In genomic region chr12:2963760-2964292, GRCh38 we compare ENCODE assay signal across 16 cellular contexts. TPM values are rescaled to one million over a fixed set of nuclear protein-coding genes. Genes with fewer than 3 reads are reported as not detected.
A peak's percentile ranks its signal among the peaks of the same experiment; 100 is the strongest.
DNase-seq lines count a peak whose midpoint lies in the region; ATAC-seq and TF ChIP-seq lines count a peak whose summit lies in the region.
"Had no signal": no experiment of that assay in that cellular context is flagged by ENCODE, and none has a peak within 500 bp of the region (broad histone marks: within the 10 kb centered on the region; RNA-seq: fewer than 3 reads in every experiment).

No MANE protein-coding gene starts in this region.

- H3K9me3 ChIP-seq in liver (ENCODE audit: control insufficient read depth in 4 of 4, low read length in 3 of 4) (no peaks in the 10 kb centered on the region), stomach (no peaks in the 10 kb centered on the region), testis (no peaks in the 10 kb centered on the region)
- H3K9me3 ChIP-seq: ovary, tibial nerve had no signal

- H3K4me3 ChIP-seq in fibroblast of mammary gland (ENCODE audit: control insufficient read depth, low read depth, low read length) (no peak overlapping the region), liver (ENCODE audit: low read depth in 1 of 3, low read length in 3 of 3) (no peak overlapping the region), stomach (no peak overlapping the region), testis (no peak overlapping the region)
- H3K4me3 ChIP-seq: ovary, tibial nerve had no signal

- peak; percentile 25 for DNase-seq in NCI-H69 (lab: John Stamatoyannopoulos, UW)
- peak; percentile 32 for DNase-seq in fibroblast of mammary gland (ENCODE audit: low read depth)
- no peak for DNase-seq in stomach
- DNase-seq in testis, result no peak
- DNase-seq: activated CD8-positive, alpha-beta T cell treated with anti-CD3 and anti-CD28 coated beads for 36 hours; activated naive CD8-positive, alpha-beta T cell treated with anti-CD3 and anti-CD28 coated beads for 36 hours; CD8-positive, alpha-beta memory T cell; effector memory CD4-positive, alpha-beta T cell; NCI-H1694; ovary; SW 1271 had no signal

- H3K36me3 ChIP-seq in liver (ENCODE audit: control insufficient read depth in 4 of 4, insufficient read depth in 3 of 4, low read depth in 1 of 4, low read length in 3 of 4), result no peaks in the 10 kb centered on the region
- no peaks in the 10 kb centered on the region for H3K36me3 ChIP-seq in stomach
- no peaks in the 10 kb centered on the region for H3K36me3 ChIP-seq in testis (ENCODE audit: low read depth, missing control alignments)
- H3K36me3 ChIP-seq: ovary, tibial nerve had no signal

- peaks cover 2 to 10% (median 5%) of the 10 kb centered on the region in 4 donors for H3K4me1 ChIP-seq in liver (ENCODE audit: control insufficient read depth in 4 of 4, insufficient read depth in 4 of 4, low read length in 3 of 4)
- peaks cover 4 to 31% (median 16%) of the 10 kb centered on the region in 4 donors for H3K4me1 ChIP-seq in stomach
- no peaks in the 10 kb centered on the region for H3K4me1 ChIP-seq in testis

- H3K27ac ChIP-seq in liver (ENCODE audit: low read depth in 1 of 2, low read length in 2 of 2) (peak overlapping the region in 1 of 2 donors; percentile 42), stomach (peak overlapping the region in 4 of 5 donors; percentile 19 to 47 (median 36)), testis (no peak overlapping the region)
- H3K27ac ChIP-seq: ovary had no signal

- TF ChIP-seq EP300 in stomach (IDR thresholded peaks at IDR 0.05), result no peak

- intact Hi-C loops in stomach (cut with DNase I; ENCODE audit: low total_unique reads), result no loop called here
- intact Hi-C loops in testis (cut with DNase I; ENCODE audit: low total_unique reads), result no loop called here

- no peak for TF ChIP-seq CTCF in fibroblast of mammary gland (conservative IDR thresholded peaks at IDR 0.05; ENCODE audit: control insufficient read depth, insufficient read depth, low read depth, low read length)
- no peak for TF ChIP-seq CTCF in liver (IDR thresholded peaks at IDR 0.05; ENCODE audit: low read depth, low read length, missing input control)
- TF ChIP-seq CTCF in stomach (IDR thresholded peaks at IDR 0.05), result no peak
- no peak for TF ChIP-seq CTCF in testis (IDR thresholded peaks at IDR 0.05)

- TF ChIP-seq POLR2A in stomach (IDR thresholded peaks at IDR 0.05) (no peak), testis (IDR thresholded peaks at IDR 0.05) (no peak)

- 70% methylated on average over 15 of the region's 15 CpGs for WGBS in liver
- 62 to 77% (median 73%) methylated on average over 12 to 15 of the region's 15 CpGs for WGBS in stomach, 5 donors
- 73 to 82% methylated on average over 7 to 15 of the region's 15 CpGs for WGBS in testis, 2 donors

- H3K27me3 ChIP-seq in liver (ENCODE audit: control insufficient read depth in 4 of 4, insufficient read depth in 4 of 4, low read length in 3 of 4) (peaks cover 0 to 6% (median 0%) of the 10 kb centered on the region in 4 donors), stomach (peaks cover 0 to 49% (median 0%) of the 10 kb centered on the region in 3 donors), testis (no peaks in the 10 kb centered on the region)
- H3K27me3 ChIP-seq: ovary had no signal

- TF ChIP-seq RAD21 in liver (IDR thresholded peaks at IDR 0.05), result no peak

- ATAC-seq in GM18867 (IDR thresholded peaks at IDR 0.05; ENCODE audit: unreplicated experiment) (no peak), GM18498 (IDR thresholded peaks at IDR 0.05; ENCODE audit: unreplicated experiment) (no peak), GM18861 (IDR thresholded peaks at IDR 0.05; ENCODE audit: unreplicated experiment) (no peak)
- ATAC-seq: activated CD8-positive, alpha-beta T cell treated with anti-CD3 and anti-CD28 coated beads for 36 hours had no signal

- H3K9ac ChIP-seq in liver (ENCODE audit: low read depth in 1 of 2, low read length in 2 of 2), result no peak overlapping the region

TF ChIP-seq in liver, 16 proteins besides CTCF, POLR2A, EP300 and RAD21:
- peak; percentile 14 for TF ChIP-seq SP1 (IDR thresholded peaks at IDR 0.05)
- TF ChIP-seq GABPA (IDR thresholded peaks at IDR 0.05 in 1 of 2, conservative IDR thresholded peaks at IDR 0.05 in 1 of 2), result no peak
- peak; percentile 87 for TF ChIP-seq NR2F2 (IDR thresholded peaks at IDR 0.05)
- no peak for TF ChIP-seq MAX (IDR thresholded peaks at IDR 0.05)
- no peak for TF ChIP-seq JUND (IDR thresholded peaks at IDR 0.05)
- no peak for TF ChIP-seq ZBTB33 (IDR thresholded peaks at IDR 0.05)
- TF ChIP-seq TAF1 (conservative IDR thresholded peaks at IDR 0.05), result no peak
- no peak for TF ChIP-seq FOXA2 (IDR thresholded peaks at IDR 0.05)
- TF ChIP-seq FOXA1 (IDR thresholded peaks at IDR 0.05), result no peak
- TF ChIP-seq HNF4A (conservative IDR thresholded peaks at IDR 0.05), result no peak
- no peak for TF ChIP-seq HNF4G (IDR thresholded peaks at IDR 0.05)

RNA-seq across cellular contexts. Expression of gene TEAD4, which starts 4.6 kb away (rescaled TPM):
- total RNA-seq in liver (1 to 10 TPM; 2.5 to 3.1 TPM), stomach (1 to 10 TPM in 3 of 5 donors, not detected in 2; 7.9 to 8.4 (median 8.3) TPM), testis (10 to 100 TPM; 10.9 to 16.1 TPM)
- polyA plus RNA-seq in liver (1 to 10 TPM in 1 of 2 donors, under 1 TPM in 1; 0.79 to 3.8 TPM), stomach (10 to 100 TPM in 1 of 3 donors, 1 to 10 TPM in 2; 5.7 to 10.6 (median 9.2) TPM), testis (ENCODE audit: insufficient read depth, low read depth, low replicate concordance) (9.7 TPM)
- polyA plus RNA-seq: CD8-positive, alpha-beta memory T cell had no signal

Comparison
In these comparisons a context has a peak if more than half of its experiments do, and no peak if none do; other contexts are left out.
1. DNase-seq: peak in NCI-H69 (single experiment) and fibroblast of mammary gland (single experiment); none in stomach (single experiment) and testis (single experiment).
2. H3K27ac ChIP-seq: peak in stomach (4 of 5); none in testis (0 of 2).